ENCODE assay signal across 8 cellular contexts in the genomic region with DNA sequence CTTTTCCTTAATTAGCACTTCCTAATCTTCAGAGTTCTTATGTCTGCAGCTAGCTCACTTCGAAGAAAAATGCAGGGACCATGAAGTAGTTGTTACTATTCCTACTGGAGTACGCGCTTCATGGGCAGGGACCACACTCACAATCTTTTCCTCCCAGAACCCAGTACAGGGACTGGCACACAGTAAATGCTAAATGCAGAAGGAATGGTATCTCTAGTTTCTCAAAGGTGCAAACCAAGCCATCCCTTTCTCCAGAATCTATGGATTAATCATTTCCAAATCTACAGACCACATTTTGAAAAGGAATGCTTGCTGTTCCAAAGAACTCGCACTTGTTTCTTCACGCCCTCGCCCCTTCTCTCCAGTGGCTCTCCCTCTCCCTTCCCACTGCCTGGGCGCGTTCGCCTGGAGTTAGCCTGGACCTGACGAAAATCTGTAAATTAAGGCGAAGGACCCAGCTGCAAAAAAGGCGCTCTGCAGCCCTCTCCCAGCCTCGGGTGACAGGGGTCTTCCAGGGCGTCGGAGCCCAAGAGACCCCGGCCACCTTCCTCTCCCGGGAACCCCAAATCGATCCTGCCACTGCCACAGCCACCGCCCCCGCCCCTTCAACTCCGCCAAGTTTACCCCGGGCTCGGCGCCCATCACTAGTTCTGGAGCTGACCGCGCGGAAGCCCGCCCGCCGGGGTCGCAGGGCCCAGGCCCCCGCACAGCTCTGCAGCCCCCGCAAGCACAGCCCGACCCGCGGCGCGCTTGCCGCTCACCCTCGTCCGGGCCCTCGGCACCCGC.
DNase-seq lines count a peak whose midpoint lies in the region; ATAC-seq and TF ChIP-seq lines count a peak whose summit lies in the region.

No MANE protein-coding gene starts in this region.

- H3K36me3 ChIP-seq in parathyroid adenoma (ENCODE audit: control insufficient read depth, insufficient read depth, low read length): no peaks in the 10 kb centered on the region

- H3K79me2 ChIP-seq in parathyroid adenoma: peaks cover 14% of the 10 kb centered on the region

- H3K27ac Mint-ChIP-seq in activated T-cell treated with anti-CD3 and anti-CD28 coated beads, Interleukin-2, amount 50 U/mL, for 24 hours: peak overlapping the region; percentile 95
- H3K27ac Mint-ChIP-seq in T-helper 1 cell treated with Interleukin-12 subunit alpha and Interleukin-12 subunit beta and Interleukin-4 antibody, amounts not matched to agents 30 μg/mL and 1 μg/mL, for 36 hours: peak overlapping the region; percentile 89

- H3K4me1 Mint-ChIP-seq in activated T-cell treated with anti-CD3 and anti-CD28 coated beads, Interleukin-2, amount 50 U/mL, for 24 hours (ENCODE audit: low read depth): peaks cover 47% of the 10 kb centered on the region
- peaks cover 41% of the 10 kb centered on the region for H3K4me1 Mint-ChIP-seq in T-helper 1 cell treated with Interleukin-12 subunit alpha and Interleukin-12 subunit beta and Interleukin-4 antibody, amounts not matched to agents 30 μg/mL and 1 μg/mL, for 36 hours (ENCODE audit: low read depth)

- no peak for ATAC-seq in HG03378 (IDR thresholded peaks at IDR 0.05; ENCODE audit: unreplicated experiment)

- no peaks in the 10 kb centered on the region for H3K9me3 Mint-ChIP-seq in activated T-cell treated with anti-CD3 and anti-CD28 coated beads, Interleukin-2, amount 50 U/mL, for 24 hours
- no peaks in the 10 kb centered on the region for H3K9me3 Mint-ChIP-seq in T-helper 1 cell treated with Interleukin-12 subunit alpha and Interleukin-12 subunit beta and Interleukin-4 antibody, amounts not matched to agents 30 μg/mL and 1 μg/mL, for 36 hours

- no peak for TF ChIP-seq CTCF in fibroblast of pulmonary artery (IDR thresholded peaks at IDR 0.05; ENCODE audit: low read length, missing control alignments)
- TF ChIP-seq CTCF in parathyroid adenoma (IDR thresholded peaks at IDR 0.05): no peak

- peaks cover 51% of the 10 kb centered on the region for H3K36me3 Mint-ChIP-seq in activated T-cell treated with anti-CD3 and anti-CD28 coated beads, Interleukin-2, amount 50 U/mL, for 24 hours (ENCODE audit: low read depth)
- H3K36me3 Mint-ChIP-seq in T-helper 1 cell treated with Interleukin-12 subunit alpha and Interleukin-12 subunit beta and Interleukin-4 antibody, amounts not matched to agents 30 μg/mL and 1 μg/mL, for 36 hours (ENCODE audit: low read depth): peaks cover 20% of the 10 kb centered on the region

- no peaks in the 10 kb centered on the region for H3K27me3 ChIP-seq in parathyroid adenoma (ENCODE audit: control insufficient read depth, insufficient read depth, low read length)

- H3K9ac ChIP-seq in parathyroid adenoma: peak overlapping the region; percentile 31

- no peak for DNase-seq in activated T-cell treated with anti-CD3 and anti-CD28 coated beads, Interleukin-2, amount 50 U/mL, for 24 hours
- no peak for DNase-seq in activated T-cell treated with anti-CD3 and anti-CD28 coated beads for 4 hours
- DNase-seq in fibroblast of pulmonary artery (ENCODE audit: low read depth): peak; percentile 29
- no peak for DNase-seq in SKM-1 (lab: John Stamatoyannopoulos, UW; ENCODE audit: unreplicated experiment)
- DNase-seq in activated gamma-delta T cell treated with Interleukin-2 at 50 U/mL for 16 hours: no peak

- no peaks in the 10 kb centered on the region for H3K27me3 Mint-ChIP-seq in activated T-cell treated with anti-CD3 and anti-CD28 coated beads, Interleukin-2, amount 50 U/mL, for 24 hours
- H3K27me3 Mint-ChIP-seq in T-helper 1 cell treated with Interleukin-12 subunit alpha and Interleukin-12 subunit beta and Interleukin-4 antibody, amounts not matched to agents 30 μg/mL and 1 μg/mL, for 36 hours (ENCODE audit: low read depth): peaks cover 12% of the 10 kb centered on the region

- H3K4me1 ChIP-seq in parathyroid adenoma: peaks cover 5% of the 10 kb centered on the region

- H3K27ac ChIP-seq in parathyroid adenoma: peak overlapping the region; percentile 63

- H2AFZ ChIP-seq in parathyroid adenoma: peak overlapping the region; percentile 88

- H3K4me3 ChIP-seq in fibroblast of pulmonary artery (replicated peaks; ENCODE audit: low read depth, low read length) (peak overlapping the region; percentile 85), parathyroid adenoma (ENCODE audit: low read depth, low read length) (peak overlapping the region; percentile 63)

- peak overlapping the region; percentile 98 for H3K4me3 Mint-ChIP-seq in activated T-cell treated with anti-CD3 and anti-CD28 coated beads, Interleukin-2, amount 50 U/mL, for 24 hours
- peak overlapping the region; percentile 95 for H3K4me3 Mint-ChIP-seq in T-helper 1 cell treated with Interleukin-12 subunit alpha and Interleukin-12 subunit beta and Interleukin-4 antibody, amounts not matched to agents 30 μg/mL and 1 μg/mL, for 36 hours

- H3K9me3 ChIP-seq in parathyroid adenoma (ENCODE audit: control insufficient read depth, low read length): no peaks in the 10 kb centered on the region

- H3K4me2 ChIP-seq in parathyroid adenoma (ENCODE audit: low read length): peak overlapping the region; percentile 74
